Comparison of ENCODE assay signal across 10 cellular contexts in genomic region chr2:237865623-237866041, GRCh38. TPM values are rescaled to one million over a fixed set of nuclear protein-coding genes. Genes with fewer than 3 reads are reported as not detected.
DNase-seq lines count a peak whose midpoint lies in the region; ATAC-seq, FAIRE-seq and TF ChIP-seq lines count a peak whose summit lies in the region.
"Had no signal": no experiment of that assay in that cellular context is flagged by ENCODE, and none has a peak within 500 bp of the region (broad histone marks: within the 10 kb centered on the region; RNA-seq: fewer than 3 reads in every experiment).

No MANE protein-coding gene starts in this region.

- H3K27ac ChIP-seq in HEK293 (ENCODE audit: extremely low read depth, low read depth, low read length) (no peak overlapping the region), GM12878 (ENCODE audit: control insufficient read depth, insufficient read depth) (no peak overlapping the region)
- H3K27ac ChIP-seq in CD4-positive, alpha-beta memory T cell (ENCODE audit: low read depth, low read length): no peak overlapping the region

- intact Hi-C loops in GM12878 (cut with micrococcal nuclease; ENCODE audit: unreplicated experiment): no loop called here
- intact Hi-C loops in CD4-positive, alpha-beta memory T cell (cut with micrococcal nuclease): no loop called here

- DNase-seq in AG04449 (ENCODE audit: low read depth, low spot score) (no peak), GM12878 (ENCODE audit: low read depth, low spot score) (no peak), mesenteric fat pad (ENCODE audit: low spot score) (peak; percentile 84)
- DNase-seq in activated CD4-positive, alpha-beta T cell treated with anti-CD3 and anti-CD28 coated beads, Interleukin-2, amount 50 U/mL, for 1 hour: no peak
- DNase-seq in CD4-positive, alpha-beta memory T cell: no peak
- DNase-seq: effector memory CD4-positive, alpha-beta T cell; NK-92 treated with Interleukin-12 subunit alpha and Interleukin-12 subunit beta, amount 100 ng/mL, for 24 hours had no signal

- TF ChIP-seq POLR2A in GM12878 (IDR thresholded peaks at IDR 0.05; ENCODE audit: low read depth, low read length): no peak

- FAIRE-seq in GM12878 (lab: Jason Lieb, UNC): no peak

- H3K4me2 ChIP-seq in GM12878 (ENCODE audit: control insufficient read depth, insufficient read depth): no peak overlapping the region

- CTCF ChIA-PET in AG04449 (lab: Yijun Ruan, JAX): interaction anchor here (1.0 to 3.5 kb wide), 3 partner anchors 9 to 398 kb away, joined by 3 to 15 read pairs (median 3); no protein-coding TSS in a partner anchor
- CTCF ChIA-PET in HEK293 (lab: Yijun Ruan, JAX): interaction anchor here (1.1 kb wide), 1 partner anchor 12 kb away, joined by 3 read pairs; no protein-coding TSS in a partner anchor
- CTCF ChIA-PET in GM12878 (lab: Yijun Ruan, JAX): no interaction called here
- CTCF ChIA-PET in CD4-positive, alpha-beta memory T cell (lab: Charles Lee; ENCODE audit: partially characterized antibody): no interaction called here

- RAD21 ChIA-PET in GM12878 (lab: Charles Lee; ENCODE audit: unreplicated experiment): no interaction called here

- POLR2A ChIA-PET in AG04449 (lab: Yijun Ruan, JAX) (no interaction called here), HEK293 (lab: Yijun Ruan, JAX) (no interaction called here), GM12878 (lab: Charles Lee) (no interaction called here)
- POLR2A ChIA-PET in CD4-positive, alpha-beta memory T cell (lab: Charles Lee; ENCODE audit: partially characterized antibody): no interaction called here

- H3K4me1 Mint-ChIP-seq in CD4-positive, alpha-beta memory T cell: peaks cover 7 to 14% (median 11%) of the 10 kb centered on the region in 4 donors

- H3K27ac Mint-ChIP-seq in CD4-positive, alpha-beta memory T cell: peak overlapping the region in 1 of 7 donors; percentile 22

- no peaks in the 10 kb centered on the region for H3K79me2 ChIP-seq in GM12878 (ENCODE audit: control insufficient read depth, insufficient read depth, low read length)

- ATAC-seq in GM12878: peak; percentile 21; the same call in 1 of the 3 replicates
- ATAC-seq in GM18517 (IDR thresholded peaks at IDR 0.05; ENCODE audit: unreplicated experiment): no peak
- no peak for ATAC-seq in GM18873 (IDR thresholded peaks at IDR 0.05; ENCODE audit: low FRiP score, unreplicated experiment)

- no peak overlapping the region for H3K4me3 Mint-ChIP-seq in CD4-positive, alpha-beta memory T cell

- SMC1A ChIA-PET in GM12878 (lab: Charles Lee; ENCODE audit: uncharacterized antibody, unreplicated experiment): no interaction called here

- no peak overlapping the region for H2AFZ ChIP-seq in GM12878 (ENCODE audit: control insufficient read depth, low read depth, low read length)

- 48% methylated on average over 6 of the region's 7 CpGs for whole genome bisulfite sequencing in GM12878 (ENCODE audit: insufficient coverage, insufficient replicate concordance, low lambda C conversion rate, missing lambda C conversion rate)

- H3K4me1 ChIP-seq in HEK293 (ENCODE audit: control insufficient read depth, insufficient read depth, low read length) (peaks cover 4% of the 10 kb centered on the region), GM12878 (ENCODE audit: control insufficient read depth, insufficient read depth, low read length) (peaks cover 5% of the 10 kb centered on the region; the same call in 1 of the 2 replicates)
- H3K4me1 ChIP-seq in CD4-positive, alpha-beta memory T cell (ENCODE audit: insufficient read depth, low read length): no peaks in the 10 kb centered on the region

- H4K20me1 ChIP-seq in GM12878 (ENCODE audit: control insufficient read depth, insufficient read depth): no peaks in the 10 kb centered on the region

- H3K36me3 ChIP-seq in HEK293 (ENCODE audit: control insufficient read depth in 2 of 2, insufficient read depth in 1 of 2, low read length in 2 of 2) (no peaks in the 10 kb centered on the region), GM12878 (ENCODE audit: control insufficient read depth in 2 of 2, insufficient read depth in 2 of 2, low read length in 1 of 2) (no peaks in the 10 kb centered on the region)
- no peaks in the 10 kb centered on the region for H3K36me3 ChIP-seq in CD4-positive, alpha-beta memory T cell (ENCODE audit: insufficient read depth, low read length)

- no peaks in the 10 kb centered on the region for H3K9me3 Mint-ChIP-seq in CD4-positive, alpha-beta memory T cell

- H3K9ac ChIP-seq in GM12878 (ENCODE audit: control insufficient read depth, insufficient read depth, low read length): no peak overlapping the region

- TF ChIP-seq CTCF in AG04449 (IDR thresholded peaks at IDR 0.05; ENCODE audit: insufficient read depth, low read length, missing control alignments) (peak; percentile 9), HEK293 (tag by site-specific recombination; IDR thresholded peaks at IDR 0.05) (no peak), GM12878 (IDR thresholded peaks at IDR 0.05 in 2 of 3, conservative IDR thresholded peaks at IDR 0.05 in 1 of 3; ENCODE audit: control insufficient read depth in 2 of 3, extremely low read depth in 1 of 3, insufficient read depth in 1 of 3, low read depth in 3 of 3, low read length in 3 of 3) (no peak)

- H3K4me3 ChIP-seq in AG04449 (ENCODE audit: low read depth, low read length) (no peak overlapping the region), HEK293 (ENCODE audit: low read depth, low read length) (no peak overlapping the region), GM12878 (no peak overlapping the region)
- H3K4me3 ChIP-seq in CD4-positive, alpha-beta memory T cell (ENCODE audit: low read length in 2 of 2): no peak overlapping the region

- no peak for TF ChIP-seq RAD21 in GM12878 (IDR thresholded peaks at IDR 0.05; ENCODE audit: insufficient read depth, low read depth, low read length)

- peaks cover 14 to 16% of the 10 kb centered on the region in 2 donors for H3K27me3 Mint-ChIP-seq in CD4-positive, alpha-beta memory T cell

- no peaks in the 10 kb centered on the region for H3K36me3 Mint-ChIP-seq in CD4-positive, alpha-beta memory T cell

- BruUV-seq in GM12878 (replicated peaks; lab: Mats Ljungman, UMichigan): no TSS peak

- no peaks in the 10 kb centered on the region for H3K9me3 ChIP-seq in HEK293 (ENCODE audit: control insufficient read depth, insufficient read depth, low read depth, low read length)
- H3K9me3 ChIP-seq in GM12878 (replicated peaks; ENCODE audit: control insufficient read depth, insufficient read depth, low read length): no peaks in the 10 kb centered on the region
- H3K9me3 ChIP-seq in CD4-positive, alpha-beta memory T cell (ENCODE audit: control insufficient read depth in 1 of 2, low read length in 2 of 2): no peaks in the 10 kb centered on the region

- no peak for TF ChIP-seq EP300 in GM12878 (IDR thresholded peaks at IDR 0.05; ENCODE audit: borderline replicate concordance in 1 of 2, control insufficient read depth in 1 of 2, low read depth in 2 of 2, low read length in 2 of 2)

- in situ Hi-C loops in GM12878 (cut with MboI): no loop called here

- no peaks in the 10 kb centered on the region; a peak in 2 of 4 replicates for H3K27me3 ChIP-seq in GM12878 (replicated peaks in 1 of 2; ENCODE audit: control insufficient read depth in 2 of 2, insufficient read depth in 2 of 2, low read length in 1 of 2)
- H3K27me3 ChIP-seq in CD4-positive, alpha-beta memory T cell (ENCODE audit: insufficient read depth, low read length): no peaks in the 10 kb centered on the region

TF ChIP-seq in HEK293, 187 proteins besides CTCF, POLR2A, EP300 and RAD21 (continues in another document):
- no peak for TF ChIP-seq ZNF610 (tag by site-specific recombination; IDR thresholded peaks at IDR 0.05; ENCODE audit: borderline replicate concordance)

TF ChIP-seq in GM12878, 131 proteins besides CTCF, POLR2A, EP300 and RAD21:
- TF ChIP-seq GABPA (IDR thresholded peaks at IDR 0.05; ENCODE audit: low read depth) (no peak), TCF12 (IDR thresholded peaks at IDR 0.05; ENCODE audit: low read depth, low read length) (no peak), MEF2A (IDR thresholded peaks at IDR 0.05; ENCODE audit: insufficient read depth, low read depth, low read length) (no peak), CHD1 (IDR thresholded peaks at IDR 0.05; ENCODE audit: low read depth, low read length) (no peak), PAX8 (IDR thresholded peaks at IDR 0.05) (no peak), MTA3 (IDR thresholded peaks at IDR 0.05; ENCODE audit: borderline replicate concordance, low read length) (no peak), CHD2 (IDR thresholded peaks at IDR 0.05; ENCODE audit: borderline replicate concordance, low read depth, low read length) (no peak), MXI1 (IDR thresholded peaks at IDR 0.05; ENCODE audit: low read depth, low read length) (no peak)
- TF ChIP-seq, protein P1, sequence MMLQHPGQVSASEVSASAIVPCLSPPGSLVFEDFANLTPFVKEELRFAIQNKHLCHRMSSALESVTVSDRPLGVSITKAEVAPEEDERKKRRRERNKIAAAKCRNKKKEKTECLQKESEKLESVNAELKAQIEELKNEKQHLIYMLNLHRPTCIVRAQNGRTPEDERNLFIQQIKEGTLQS (IDR thresholded peaks at IDR 0.05; ENCODE audit: borderline replicate concordance, extremely low read depth, low read depth, low read length): no peak

RNA-seq across cellular contexts. Expression of gene RAMP1, which starts 6.2 kb away (rescaled TPM):
- total RNA-seq in GM12878 (2013; cell fraction: nucleolus; rRNA removed): not detected in 2 replicates
- total RNA-seq in GM12878 (2014; rRNA removed) (0.11 and 0.27 TPM in 2 replicates), GM12878 (2014; rRNA removed; fragmentation: Illumina TruSeq; extraction: Trizol) (not detected in 2 replicates), GM12878 (2021) (not detected in 2 replicates), mesenteric fat pad (21.8 TPM)
- not detected for polyA plus RNA-seq in GM12878 (2011; ENCODE audit: low read depth)
- polyA plus RNA-seq in GM12878 (2011; rRNA removed) (0.12 TPM in 1 of 2 replicates, not detected in the other), GM12878 (2014; fragmentation: Illumina TruSeq; extraction: Trizol) (not detected in 2 replicates), GM12878 (2014; fragmentation: Nextera tagmentation; extraction: Ambion mirVana) (not detected), GM12878 (2014; rRNA removed) (0.19 and 0.36 TPM in 2 replicates), GM12878 (2016; fragmentation: Nextera tagmentation; extraction: Ambion mirVana) (not detected)
- 0.17 and 0.27 TPM in 2 replicates for polyA plus RNA-seq in GM12878 (2011; cell fraction: cytosol; rRNA removed)
- 0.36 TPM in 1 of 2 replicates, not detected in the other for polyA plus RNA-seq in GM12878 (2011; cell fraction: nucleus; rRNA removed)
- 0.14 TPM in 1 of 2 replicates, not detected in the other for polyA plus RNA-seq in GM12878 (2012)
- not detected in 2 replicates for polyA minus RNA-seq in GM12878 (2011; rRNA and poly(A)+ RNA removed)
- polyA minus RNA-seq in GM12878 (2011; cell fraction: cytosol; rRNA and poly(A)+ RNA removed): not detected in 2 replicates
- polyA minus RNA-seq in GM12878 (2011; cell fraction: nucleus; rRNA and poly(A)+ RNA removed): not detected in 2 replicates
- total RNA-seq in CD4-positive, alpha-beta memory T cell: not detected
- 10 to 100 TPM in 1 of 2 donors, 1 to 10 TPM in 1; 1.3 to 10.8 TPM for polyA plus RNA-seq in CD4-positive, alpha-beta memory T cell

Comparison
In these comparisons a context has a peak if more than half of its experiments do, and no peak if none do; other contexts are left out.
1. RNA of gene RAMP1, which starts 6.2 kb away (total RNA-seq): 21.8 TPM in mesenteric fat pad (single experiment); not detected in CD4-positive, alpha-beta memory T cell and 0.11 to 0.27 TPM in GM12878; every median in the first group is over 10 times any median in the second.
2. CTCF ChIA-PET loops: an anchor here in AG04449 (1.0 to 3.5 kb wide) and HEK293 (1.1 kb wide); none called in GM12878 and CD4-positive, alpha-beta memory T cell.